22 cellular contexts compared by ENCODE assay signal in genomic region chr4:89371614-89372013, GRCh38.
"Had no signal": no experiment of that assay in that cellular context is flagged by ENCODE, and none has a peak within 500 bp of the region (broad histone marks: within the 10 kb centered on the region; RNA-seq: fewer than 3 reads in every experiment).

No MANE protein-coding gene starts in this region.

- H3K36me3 ChIP-seq: SJSA1 had no signal

- DNase-seq: KBM-7, MV-4-11, NCI-H1048, NCI-H1105, NCI-H1417, NCI-H1436 treated with DMSO at 0.1 percent for 48 hours, NCI-H1694, NCI-H187 treated with DMSO at 0.1 percent for 48 hours, NCI-H2029 treated with DMSO at 0.1 percent for 48 hours, NCI-H2171, NCI-H226, NCI-H446, NCI-H510A, NCI-H524 treated with DMSO at 0.1 percent for 48 hours, NCI-H69, NCI-H774, PC-3, SIG-M5 had no signal

- H3K9me3 ChIP-seq: SJSA1 had no signal

- ATAC-seq: Panc1, PC-3 had no signal

- H3K27ac ChIP-seq: RWPE1, SJSA1, SK-N-MC had no signal

- H3K4me3 ChIP-seq: SJSA1, SK-N-MC had no signal

- H3K4me1 ChIP-seq: SJSA1 had no signal
